23 cellular contexts compared by ENCODE assay signal in the genomic region with DNA sequence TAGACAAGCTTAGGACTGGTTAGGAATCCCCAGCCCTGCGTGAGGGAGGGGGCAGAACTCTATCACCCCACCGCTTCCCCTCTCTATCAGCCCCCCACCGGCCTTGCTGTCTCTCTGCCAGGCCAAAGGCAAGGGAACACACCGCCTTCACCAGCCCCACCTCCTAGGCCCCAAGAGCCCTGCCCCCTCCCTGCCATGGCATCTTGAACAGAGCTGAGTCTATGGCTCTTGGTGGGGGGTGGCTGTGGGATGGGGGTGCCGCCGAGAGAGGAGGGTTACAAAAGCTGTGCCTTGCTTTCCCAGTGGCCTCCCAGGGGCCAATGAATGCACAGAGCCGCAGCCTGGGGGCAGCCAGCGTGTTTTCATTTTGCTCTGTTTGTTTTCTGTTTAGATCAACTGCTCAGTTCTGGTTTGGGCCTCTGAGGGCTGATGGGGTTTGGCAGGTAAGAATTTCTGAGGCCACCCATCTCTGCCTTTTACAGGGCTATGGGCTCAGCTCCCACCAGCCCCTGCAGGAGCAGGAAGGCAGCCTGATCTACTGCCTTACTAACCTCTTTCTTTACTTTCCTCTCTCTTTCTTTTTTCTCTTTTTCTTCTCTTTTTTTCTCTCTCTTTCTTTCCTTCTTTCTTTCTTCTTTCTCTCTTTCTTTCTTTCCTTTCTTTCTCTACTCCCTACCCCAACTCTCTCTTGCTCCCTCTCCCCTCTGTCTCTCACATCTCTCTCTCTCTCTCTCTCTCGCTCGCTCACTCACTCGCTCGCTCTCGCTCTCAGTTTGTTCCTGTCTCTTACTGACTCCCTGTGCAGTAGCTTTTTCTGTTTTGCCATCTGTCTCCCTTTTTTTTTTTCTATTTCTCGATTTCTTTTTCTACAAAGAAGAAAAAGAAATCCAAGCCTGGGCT.
"Had no signal": no experiment of that assay in that cellular context is flagged by ENCODE, and none has a peak within 500 bp of the region (broad histone marks: within the 10 kb centered on the region; RNA-seq: fewer than 3 reads in every experiment).

No MANE protein-coding gene starts in this region.

- DNase-seq: activated CD4-positive, alpha-beta memory T cell treated with anti-CD3 and anti-CD28 coated beads, Interleukin-2, amount 10 ng/mL, durations not matched to agents 7 days and 5 days; activated CD4-positive, alpha-beta T cell treated with anti-CD3 and anti-CD28 coated beads for 36 hours; activated naive CD4-positive, alpha-beta T cell treated with Interleukin-2 at 50 U/mL for 16 hours; activated T-cell treated with anti-CD3 and anti-CD28 coated beads, Interleukin-2, amount 50 U/mL, for 24 hours; body of pancreas; central memory CD4-positive, alpha-beta T cell; erythroblast; gastrocnemius medialis; heart left ventricle; left ventricle myocardium superior; naive B cell; stimulated activated CD4-positive, alpha-beta T cell treated with anti-CD3 and anti-CD28 coated beads, Interleukin-12 subunit alpha, Interleukin-12 subunit beta, amount 100 ng/mL, for 4 hours; stimulated activated CD4-positive, alpha-beta T cell treated with anti-CD3 and anti-CD28 coated beads, Interleukin-1b, Interleukin-23, amount 100 ng/mL, for 48 hours; stimulated activated CD8-positive, alpha-beta memory T cell treated with anti-CD3 and anti-CD28 coated beads, Interleukin-4, amount 100 ng/mL, for 48 hours; stimulated activated naive CD4-positive, alpha-beta T cell; substantia nigra; tibial artery had no signal

- ATAC-seq: activated CD4-positive, alpha-beta T cell treated with anti-CD3 and anti-CD28 coated beads for 36 hours; body of pancreas; gastrocnemius medialis; heart left ventricle; left ventricle myocardium superior had no signal

- H3K9me3 ChIP-seq: body of pancreas, gastrocnemius medialis, heart left ventricle, tibial artery had no signal

- H3K36me3 ChIP-seq: gastrocnemius medialis, heart left ventricle, tibial artery had no signal

- H3K4me3 Mint-ChIP-seq: activated CD4-positive, alpha-beta memory T cell treated with anti-CD3 and anti-CD28 coated beads, Interleukin-2, amount 10 ng/mL, durations not matched to agents 7 days and 5 days; activated CD4-positive, alpha-beta T cell treated with anti-CD3 and anti-CD28 coated beads for 36 hours; activated T-cell treated with anti-CD3 and anti-CD28 coated beads, Interleukin-2, amount 50 U/mL, for 24 hours; memory B cell; T-helper 2 cell treated with Interferon-gamma antibody and Interleukin-4, amounts not matched to agents 5 μg/mL and 100 μg/mL, for 36 hours had no signal

- H3K4me3 ChIP-seq: body of pancreas, gastrocnemius medialis, heart left ventricle, tibial artery had no signal

- H3K9me3 Mint-ChIP-seq: activated CD4-positive, alpha-beta memory T cell treated with anti-CD3 and anti-CD28 coated beads, Interleukin-2, amount 10 ng/mL, durations not matched to agents 7 days and 5 days; activated T-cell treated with anti-CD3 and anti-CD28 coated beads, Interleukin-2, amount 50 U/mL, for 24 hours; activated T-helper 2 cell treated with anti-CD3 and anti-CD28 coated beads, Interferon-gamma antibody, Interleukin-2, Interleukin-4, amounts not matched to agents 10 μg/mL and 5 μg/mL and 100 μg/mL, durations not matched to agents 14 hours and 24 hours and 36 hours; memory B cell; T-helper 2 cell treated with Interferon-gamma antibody and Interleukin-4, amounts not matched to agents 5 μg/mL and 100 μg/mL, for 36 hours had no signal

- H3K27me3 ChIP-seq: body of pancreas, gastrocnemius medialis, tibial artery had no signal

- H3K4me1 ChIP-seq: body of pancreas, gastrocnemius medialis, heart left ventricle, tibial artery had no signal

- H3K4me1 Mint-ChIP-seq: activated CD4-positive, alpha-beta memory T cell treated with anti-CD3 and anti-CD28 coated beads, Interleukin-2, amount 10 ng/mL, durations not matched to agents 7 days and 5 days; activated CD4-positive, alpha-beta T cell treated with anti-CD3 and anti-CD28 coated beads for 36 hours; memory B cell; naive B cell had no signal

- H3K27ac ChIP-seq: body of pancreas, gastrocnemius medialis, heart left ventricle, tibial artery had no signal

- FAIRE-seq: colon, endometrium, TTC549 had no signal

- H3K27ac Mint-ChIP-seq: activated CD4-positive, alpha-beta memory T cell treated with anti-CD3 and anti-CD28 coated beads, Interleukin-2, amount 10 ng/mL, durations not matched to agents 7 days and 5 days; activated CD4-positive, alpha-beta T cell treated with anti-CD3 and anti-CD28 coated beads for 36 hours; activated T-cell treated with anti-CD3 and anti-CD28 coated beads, Interleukin-2, amount 50 U/mL, for 24 hours; activated T-helper 2 cell treated with anti-CD3 and anti-CD28 coated beads, Interferon-gamma antibody, Interleukin-2, Interleukin-4, amounts not matched to agents 10 μg/mL and 5 μg/mL and 100 μg/mL, durations not matched to agents 14 hours and 24 hours and 36 hours; memory B cell; naive B cell; T-helper 2 cell treated with Interferon-gamma antibody and Interleukin-4, amounts not matched to agents 5 μg/mL and 100 μg/mL, for 36 hours had no signal

- H3K36me3 Mint-ChIP-seq: memory B cell, naive B cell had no signal

- H3K27me3 Mint-ChIP-seq: activated CD4-positive, alpha-beta memory T cell treated with anti-CD3 and anti-CD28 coated beads, Interleukin-2, amount 10 ng/mL, durations not matched to agents 7 days and 5 days; activated CD4-positive, alpha-beta T cell treated with anti-CD3 and anti-CD28 coated beads for 36 hours; naive B cell had no signal
